Comparison of ENCODE assay signal across 16 cellular contexts in the genomic region with DNA sequence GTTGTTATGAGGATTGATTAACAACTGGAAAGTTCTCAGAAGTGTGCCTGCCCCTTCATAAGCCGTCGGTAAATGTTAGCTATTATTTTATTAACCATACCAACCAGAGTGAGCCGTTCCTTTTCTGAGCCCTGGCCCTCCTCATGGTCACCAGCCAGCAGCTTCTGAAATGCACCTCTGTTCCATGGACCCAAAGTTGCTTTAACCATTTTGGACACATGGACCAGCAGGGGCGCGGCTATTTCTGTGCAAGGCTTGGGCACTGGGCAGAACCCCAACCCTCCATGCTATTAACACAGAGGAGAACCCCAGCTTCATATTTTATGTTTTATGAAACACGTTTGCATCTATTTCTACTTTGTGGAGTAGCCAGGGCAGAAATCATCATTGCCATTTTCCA. TPM values are rescaled to one million over a fixed set of nuclear protein-coding genes. Genes with fewer than 3 reads are reported as not detected.
DNase-seq lines count a peak whose midpoint lies in the region; ATAC-seq and TF ChIP-seq lines count a peak whose summit lies in the region.
"Had no signal": no experiment of that assay in that cellular context is flagged by ENCODE, and none has a peak within 500 bp of the region (broad histone marks: within the 10 kb centered on the region; RNA-seq: fewer than 3 reads in every experiment).

No MANE protein-coding gene starts in this region.

- H3K27ac Mint-ChIP-seq in mesothelial cell of epicardium, result peak overlapping the region; percentile 93
- H3K27ac Mint-ChIP-seq: neural progenitor cell had no signal

- no peak for ATAC-seq in HG02840 (IDR thresholded peaks at IDR 0.05; ENCODE audit: low FRiP score, unreplicated experiment)
- ATAC-seq in GM21576 (IDR thresholded peaks at IDR 0.05; ENCODE audit: unreplicated experiment), result no peak
- no peak for ATAC-seq in GM19324 (IDR thresholded peaks at IDR 0.05; ENCODE audit: low FRiP score, unreplicated experiment)

- H3K36me3 Mint-ChIP-seq in mesothelial cell of epicardium, result no peaks in the 10 kb centered on the region
- H3K36me3 Mint-ChIP-seq: neural progenitor cell had no signal

- no peaks in the 10 kb centered on the region for H3K27me3 Mint-ChIP-seq in mesothelial cell of epicardium (ENCODE audit: low read depth)

- peak overlapping the region; percentile 33 for H3K4me2 ChIP-seq in smooth muscle cell
- H3K4me2 ChIP-seq: neural progenitor cell had no signal

- H3K27me3 ChIP-seq in H7 (ENCODE audit: control insufficient read depth, insufficient read depth, low read length) (no peaks in the 10 kb centered on the region), ascending aorta (no peaks in the 10 kb centered on the region), smooth muscle cell (ENCODE audit: low read depth) (no peaks in the 10 kb centered on the region)
- H3K27me3 ChIP-seq: BE2C, neural progenitor cell had no signal

- H3K4me3 ChIP-seq in H7 (ENCODE audit: insufficient read depth, low read depth, low read length) (no peak overlapping the region), ascending aorta (peak overlapping the region in 1 of 2 donors; percentile 31), smooth muscle cell (no peak overlapping the region)
- H3K4me3 ChIP-seq: neural progenitor cell had no signal

- no peaks in the 10 kb centered on the region for H3K36me3 ChIP-seq in H7 (replicated peaks; ENCODE audit: control insufficient read depth, insufficient read depth, low read length)
- H3K36me3 ChIP-seq in ascending aorta, result no peaks in the 10 kb centered on the region
- no peaks in the 10 kb centered on the region for H3K36me3 ChIP-seq in smooth muscle cell (ENCODE audit: low read depth)
- H3K36me3 ChIP-seq: BE2C, neural progenitor cell had no signal

- WGBS in smooth muscle cell (ENCODE audit: low lambda C conversion rate), result 63% methylated on average over 6 of the region's 6 CpGs

- H3K4me1 ChIP-seq in ascending aorta, result peaks cover 45 to 58% of the 10 kb centered on the region in 2 donors
- H3K4me1 ChIP-seq in smooth muscle cell (ENCODE audit: low read depth), result no peaks in the 10 kb centered on the region

- no peaks in the 10 kb centered on the region for H4K20me1 ChIP-seq in smooth muscle cell (ENCODE audit: low read depth)

- no peak overlapping the region for H3K9ac ChIP-seq in smooth muscle cell (ENCODE audit: low read depth)
- H3K9ac ChIP-seq: neural progenitor cell had no signal

- H3K4me3 Mint-ChIP-seq in mesothelial cell of epicardium, result peak overlapping the region; percentile 37
- H3K4me3 Mint-ChIP-seq: neural progenitor cell had no signal

- no peaks in the 10 kb centered on the region for H3K9me3 ChIP-seq in ascending aorta
- H3K9me3 ChIP-seq in smooth muscle cell (replicated peaks; ENCODE audit: low read depth), result no peaks in the 10 kb centered on the region
- H3K9me3 ChIP-seq: BE2C had no signal

- H3K79me2 ChIP-seq in smooth muscle cell (ENCODE audit: low read depth), result no peaks in the 10 kb centered on the region

- DNase-seq in H7, result peak; percentile 10
- DNase-seq in ascending aorta (ENCODE audit: low spot score in 2 of 2), result no peak
- no peak for DNase-seq in mesothelial cell of epicardium (ENCODE audit: low spot score in 2 of 2, unreplicated experiment in 2 of 2)
- DNase-seq in smooth muscle cell (lab: John Stamatoyannopoulos, UW; ENCODE audit: unreplicated experiment), result no peak
- DNase-seq in NCI-H1930 (lab: John Stamatoyannopoulos, UW), result no peak
- DNase-seq: activated T-cell treated with anti-CD3 and anti-CD28 coated beads, Interleukin-2, amount 50 U/mL, for 48 hours; NCI-H2081 treated with DMSO at 0.1 percent for 48 hours; NCI-H82; T-helper 9 cell had no signal

- peaks cover 83% of the 10 kb centered on the region for H3K4me1 Mint-ChIP-seq in mesothelial cell of epicardium

- intact Hi-C loops in ascending aorta (cut with DNase I), result loop anchor here (1.0 kb wide), 1 partner anchor 24 kb away; no protein-coding TSS in a partner anchor

- TF ChIP-seq CTCF in ascending aorta (IDR thresholded peaks at IDR 0.05) (no peak), mesothelial cell of epicardium (IDR thresholded peaks at IDR 0.05; ENCODE audit: unreplicated experiment) (no peak), smooth muscle cell (IDR thresholded peaks at IDR 0.05; ENCODE audit: borderline replicate concordance, insufficient read depth, poor library complexity, severe bottlenecking) (no peak)

- H2AFZ ChIP-seq in smooth muscle cell (ENCODE audit: low read depth), result no peak overlapping the region
- H2AFZ ChIP-seq: neural progenitor cell had no signal

- H3K9me3 Mint-ChIP-seq in mesothelial cell of epicardium, result no peaks in the 10 kb centered on the region
- H3K9me3 Mint-ChIP-seq: neural progenitor cell had no signal

- H3K27ac ChIP-seq in ascending aorta (peak overlapping the region; percentile 87), smooth muscle cell (ENCODE audit: low read depth) (peak overlapping the region; percentile 13)
- H3K27ac ChIP-seq: neural progenitor cell had no signal

- H3F3A ChIP-seq in smooth muscle cell (ENCODE audit: low read depth), result peaks cover 29% of the 10 kb centered on the region

RNA-seq across cellular contexts. Expression of a gene that starts 18.6 kb away (rescaled TPM):
- total RNA-seq in H7 (2014; rRNA removed; shearing (Covaris generic)), result not detected in 2 replicates
- not detected for total RNA-seq in ascending aorta
- not detected in 3 replicates for total RNA-seq in mesothelial cell of epicardium
- not detected in 2 replicates for total RNA-seq in smooth muscle cell
- polyA plus RNA-seq in smooth muscle cell, result not detected in 2 replicates
- total RNA-seq: bronchial epithelial cell, ureter had no signal
